ENCODE assay signal across 10 cellular contexts in genomic region chr15:75620043-75620775, GRCh38. TPM values are rescaled to one million over a fixed set of nuclear protein-coding genes. Genes with fewer than 3 reads are reported as not detected.
A peak's percentile ranks its signal among the peaks of the same experiment; 100 is the strongest.
DNase-seq lines count a peak whose midpoint lies in the region; ATAC-seq and TF ChIP-seq lines count a peak whose summit lies in the region.
"Had no signal": no experiment of that assay in that cellular context is flagged by ENCODE, and none has a peak within 500 bp of the region (broad histone marks: within the 10 kb centered on the region; RNA-seq: fewer than 3 reads in every experiment).

No MANE protein-coding gene starts in this region.

- H3K4me1 ChIP-seq in CD4-positive, CD25-positive, alpha-beta regulatory T cell (ENCODE audit: control insufficient read depth, insufficient read depth, low read length, poor library complexity, severe bottlenecking): peaks cover 9% of the 10 kb centered on the region
- H3K4me1 ChIP-seq in Peyer's patch (peaks cover 0 to 20% (median 0%) of the 10 kb centered on the region in 4 donors), osteoblast (ENCODE audit: insufficient read depth, low read length) (peaks cover 19% of the 10 kb centered on the region)

- H3K36me3 Mint-ChIP-seq in CD4-positive, CD25-positive, alpha-beta regulatory T cell: peaks cover 28% of the 10 kb centered on the region

- H3K4me3 ChIP-seq in CD4-positive, CD25-positive, alpha-beta regulatory T cell (ENCODE audit: low read depth, low read length): no peak overlapping the region
- no peak overlapping the region for H3K4me3 ChIP-seq in Peyer's patch
- H3K4me3 ChIP-seq in osteoblast (ENCODE audit: insufficient read depth, low read length): peak overlapping the region; percentile 63

- TF ChIP-seq CTCF in Peyer's patch (IDR thresholded peaks at IDR 0.05) (no peak), osteoblast (IDR thresholded peaks at IDR 0.05; ENCODE audit: extremely low read depth, low read depth, low read length) (no peak)

- intact Hi-C loops in posterior cingulate gyrus (cut with DNase I): no loop called here

- no peak for ATAC-seq in CD4-positive, CD25-positive, alpha-beta regulatory T cell (ENCODE audit: low read depth in 2 of 2)
- no peak for ATAC-seq in GM21619 (IDR thresholded peaks at IDR 0.05; ENCODE audit: unreplicated experiment)

- DNase-seq in CD4-positive, CD25-positive, alpha-beta regulatory T cell: no peak
- DNase-seq in Peyer's patch (no peak), epidermal melanocyte (ENCODE audit: insufficient read length, low spot score) (peak; percentile 46), osteoblast (ENCODE audit: insufficient read length, low spot score, missing footprints) (no peak), posterior cingulate gyrus (no peak), anterior cingulate cortex (lab: John Stamatoyannopoulos, UW) (no peak), NCI-H2196 (lab: John Stamatoyannopoulos, UW; ENCODE audit: unreplicated experiment) (no peak)
- DNase-seq: occipital lobe, OCI-M1 had no signal

- peak overlapping the region; percentile 22 to 69 (median 40) for H3K27ac Mint-ChIP-seq in CD4-positive, CD25-positive, alpha-beta regulatory T cell

- no peak for TF ChIP-seq POLR2A in Peyer's patch (IDR thresholded peaks at IDR 0.05)

- peaks cover 7 to 34% (median 23%) of the 10 kb centered on the region in 4 donors for H3K4me1 Mint-ChIP-seq in CD4-positive, CD25-positive, alpha-beta regulatory T cell

- H3K27me3 Mint-ChIP-seq in CD4-positive, CD25-positive, alpha-beta regulatory T cell: no peaks in the 10 kb centered on the region

- H3K27ac ChIP-seq in CD4-positive, CD25-positive, alpha-beta regulatory T cell (ENCODE audit: insufficient read depth, low read length, poor library complexity, severe bottlenecking): no peak overlapping the region
- H3K27ac ChIP-seq in Peyer's patch: peak overlapping the region in 3 of 4 donors; percentile 9 to 44 (median 37)
- H3K27ac ChIP-seq in osteoblast (ENCODE audit: low read depth, low read length): peak overlapping the region; percentile 97

- no peaks in the 10 kb centered on the region for H3K9me3 Mint-ChIP-seq in CD4-positive, CD25-positive, alpha-beta regulatory T cell

- peaks cover 27% of the 10 kb centered on the region for H3K79me2 ChIP-seq in osteoblast (ENCODE audit: insufficient read depth, low read length)

- peak overlapping the region; percentile 61 for H2AFZ ChIP-seq in osteoblast (ENCODE audit: low read length)

- no peaks in the 10 kb centered on the region for H4K20me1 ChIP-seq in osteoblast (ENCODE audit: insufficient read depth, low read length)

- H3K4me3 Mint-ChIP-seq in CD4-positive, CD25-positive, alpha-beta regulatory T cell: peak overlapping the region in 1 of 4 donors; percentile 1

- no peaks in the 10 kb centered on the region for H3K27me3 ChIP-seq in CD4-positive, CD25-positive, alpha-beta regulatory T cell (ENCODE audit: control insufficient read depth, insufficient read depth, low read length)
- no peaks in the 10 kb centered on the region for H3K27me3 ChIP-seq in Peyer's patch
- H3K27me3 ChIP-seq in osteoblast (ENCODE audit: insufficient read depth, low read length): no peaks in the 10 kb centered on the region

- peak overlapping the region; percentile 86 for H3K4me2 ChIP-seq in osteoblast (ENCODE audit: insufficient read depth, low read length)

- no peaks in the 10 kb centered on the region for H3K9me3 ChIP-seq in CD4-positive, CD25-positive, alpha-beta regulatory T cell (ENCODE audit: control insufficient read depth in 2 of 2, low read length in 2 of 2)
- H3K9me3 ChIP-seq in Peyer's patch: no peaks in the 10 kb centered on the region
- no peaks in the 10 kb centered on the region for H3K9me3 ChIP-seq in osteoblast (ENCODE audit: low read depth, low read length)

- peaks cover 36% of the 10 kb centered on the region for H3K36me3 ChIP-seq in CD4-positive, CD25-positive, alpha-beta regulatory T cell (ENCODE audit: control insufficient read depth, insufficient read depth, low read length)
- H3K36me3 ChIP-seq in Peyer's patch (peaks cover 0 to 41% (median 0%) of the 10 kb centered on the region in 3 donors), osteoblast (ENCODE audit: insufficient read depth, low read length) (peaks cover 37% of the 10 kb centered on the region)

RNA-seq across cellular contexts. Expression of gene SNUPN, which starts 5.3 kb away (rescaled TPM):
- 13.8 TPM for total RNA-seq in CD4-positive, CD25-positive, alpha-beta regulatory T cell
- 10 to 100 TPM; 26.4 to 36.9 (median 31.1) TPM for polyA plus RNA-seq in CD4-positive, CD25-positive, alpha-beta regulatory T cell
- 10 to 100 TPM; 11.5 to 32.2 (median 17.4) TPM for total RNA-seq in Peyer's patch
- total RNA-seq in osteoblast: 30.4 and 30.9 TPM in 2 replicates

RNA-seq across cellular contexts. Expression of gene IMP3, which starts 19.8 kb away (rescaled TPM):
- total RNA-seq in CD4-positive, CD25-positive, alpha-beta regulatory T cell: 40.5 TPM
- polyA plus RNA-seq in CD4-positive, CD25-positive, alpha-beta regulatory T cell: 100 to 1,000 TPM; 216 to 303 (median 283) TPM
- total RNA-seq in Peyer's patch (100 to 1,000 TPM in 3 of 4 donors, 10 to 100 TPM in 1; 96.8 to 133 (median 124) TPM), osteoblast (46.6 and 64.4 TPM in 2 replicates)

RNA-seq across cellular contexts. Expression of gene SNX33, which starts 27.5 kb away (rescaled TPM):
- 2.1 TPM for total RNA-seq in CD4-positive, CD25-positive, alpha-beta regulatory T cell
- 1 to 10 TPM in 1 of 4 donors, under 1 TPM in 3; 0.03 to 1.0 (median 0.53) TPM for polyA plus RNA-seq in CD4-positive, CD25-positive, alpha-beta regulatory T cell
- total RNA-seq in Peyer's patch (10 to 100 TPM; 35.5 to 53.7 (median 49.5) TPM), osteoblast (38.0 and 39.8 TPM in 2 replicates)

RNA-seq across cellular contexts. Expression of gene PTPN9, which starts 41.1 kb away (rescaled TPM):
- 24.7 TPM for total RNA-seq in CD4-positive, CD25-positive, alpha-beta regulatory T cell
- polyA plus RNA-seq in CD4-positive, CD25-positive, alpha-beta regulatory T cell: 10 to 100 TPM; 18.3 to 29.8 (median 23.3) TPM
- total RNA-seq in Peyer's patch (10 to 100 TPM; 17.3 to 33.0 (median 28.5) TPM), osteoblast (23.9 and 24.2 TPM in 2 replicates)

Comparison
In these comparisons a context has a peak if more than half of its experiments do, and no peak if none do; other contexts are left out.
1. RNA of gene SNX33, which starts 27.5 kb away (total RNA-seq): 35.5 to 53.7 TPM in Peyer's patch and 38.0 to 39.8 TPM in osteoblast; 2.1 TPM in CD4-positive, CD25-positive, alpha-beta regulatory T cell (single experiment); every median in the first group is over 10 times any median in the second.